Comparison of ENCODE assay signal across 27 cellular contexts in genomic region chr15:65165875-65166274, GRCh38. TPM values are rescaled to one million over a fixed set of nuclear protein-coding genes. Genes with fewer than 3 reads are reported as not detected.
"Had no signal": no experiment of that assay in that cellular context is flagged by ENCODE, and none has a peak within 500 bp of the region (broad histone marks: within the 10 kb centered on the region; RNA-seq: fewer than 3 reads in every experiment).

No MANE protein-coding gene starts in this region.

- H3K9me3 ChIP-seq: body of pancreas, Peyer's patch, SJCRH30 had no signal

- FAIRE-seq: bronchial epithelial cell had no signal

- H3K4me1 Mint-ChIP-seq: activated B cell treated with CpG ODN at 0.5 μM for 24 hours; activated CD4-positive, alpha-beta memory T cell treated with anti-CD3 and anti-CD28 coated beads, Interleukin-2, amount 10 ng/mL, durations not matched to agents 7 days and 5 days; activated naive CD4-positive, alpha-beta T cell treated with anti-CD3 and anti-CD28 coated beads, Interleukin-2, amount 10 ng/mL, durations not matched to agents 7 days and 5 days; activated T-helper 17 cell treated with anti-CD3 and anti-CD28 coated beads, Interleukin-2, amount 50 U/mL, for 72 hours had no signal

- H3K27me3 ChIP-seq: body of pancreas, Peyer's patch, SJCRH30 had no signal

- H3K27ac ChIP-seq: body of pancreas, Peyer's patch, RWPE1, SJCRH30 had no signal

- H3K4me3 Mint-ChIP-seq: activated B cell treated with CpG ODN at 0.5 μM for 24 hours; activated CD4-positive, alpha-beta memory T cell treated with anti-CD3 and anti-CD28 coated beads, Interleukin-2, amount 10 ng/mL, durations not matched to agents 7 days and 5 days; activated CD4-positive, alpha-beta T cell treated with anti-CD3 and anti-CD28 coated beads, Interleukin-2, amount 10 ng/mL, durations not matched to agents 7 days and 5 days; activated naive CD4-positive, alpha-beta T cell treated with anti-CD3 and anti-CD28 coated beads, Interleukin-2, amount 10 ng/mL, durations not matched to agents 7 days and 5 days; activated naive CD8-positive, alpha-beta T cell treated with anti-CD3 and anti-CD28 coated beads for 36 hours; activated T-helper 17 cell treated with anti-CD3 and anti-CD28 coated beads, Interleukin-2, amount 50 U/mL, for 72 hours; T-helper 1 cell treated with Interleukin-12 subunit alpha and Interleukin-12 subunit beta and Interleukin-4 antibody, amounts not matched to agents 30 μg/mL and 1 μg/mL, for 36 hours had no signal

- H3K4me3 ChIP-seq: body of pancreas, Peyer's patch, SJCRH30 had no signal

- H3K4me1 ChIP-seq: body of pancreas, Peyer's patch, SJCRH30 had no signal

- H3K27me3 Mint-ChIP-seq: activated B cell treated with CpG ODN at 0.5 μM for 24 hours; activated CD4-positive, alpha-beta memory T cell treated with anti-CD3 and anti-CD28 coated beads, Interleukin-2, amount 10 ng/mL, durations not matched to agents 7 days and 5 days; activated CD4-positive, alpha-beta T cell treated with anti-CD3 and anti-CD28 coated beads, Interleukin-2, amount 10 ng/mL, durations not matched to agents 7 days and 5 days; activated naive CD4-positive, alpha-beta T cell treated with anti-CD3 and anti-CD28 coated beads, Interleukin-2, amount 10 ng/mL, durations not matched to agents 7 days and 5 days; activated naive CD8-positive, alpha-beta T cell treated with anti-CD3 and anti-CD28 coated beads for 36 hours; activated T-helper 17 cell treated with anti-CD3 and anti-CD28 coated beads, Interleukin-2, amount 50 U/mL, for 72 hours had no signal

- DNase-seq: activated B cell treated with CpG ODN at 0.5 μM for 24 hours; activated CD4-positive, alpha-beta memory T cell treated with anti-CD3 and anti-CD28 coated beads, Interleukin-2, amount 10 ng/mL, durations not matched to agents 7 days and 5 days; activated CD4-positive, alpha-beta T cell treated with anti-CD3 and anti-CD28 coated beads for 1 hour; activated CD4-positive, alpha-beta T cell treated with anti-CD3 and anti-CD28 coated beads, Interleukin-2, amount 10 ng/mL, durations not matched to agents 7 days and 5 days; activated gamma-delta T cell; activated naive CD4-positive, alpha-beta T cell treated with anti-CD3 and anti-CD28 coated beads, Interleukin-2, amount 10 ng/mL, durations not matched to agents 7 days and 5 days; activated naive CD8-positive, alpha-beta T cell treated with anti-CD3 and anti-CD28 coated beads for 36 hours; activated T-cell treated with anti-CD3 and anti-CD28 coated beads for 4 hours; activated T-cell treated with anti-CD3 and anti-CD28 coated beads, Interleukin-2, amount 50 U/mL, for 48 hours; anterior cingulate cortex; body of pancreas; Karpas-422; MM.1S; NCI-H1105 treated with DMSO at 0.1 percent for 48 hours; NCI-H1436 treated with DMSO at 0.1 percent for 48 hours; NCI-H187; NCI-H2081 treated with DMSO at 0.1 percent for 48 hours; NCI-H446; NCI-H524; Peyer's patch; Right ventricle myocardium superior; SJCRH30 had no signal

- ATAC-seq: activated T-helper 17 cell treated with anti-CD3 and anti-CD28 coated beads, Interleukin-2, amount 50 U/mL, for 72 hours; body of pancreas; SK-N-SH treated with all-trans-retinoic acid at 6 μM for 48 hours had no signal

- H3K27ac Mint-ChIP-seq: activated B cell treated with CpG ODN at 0.5 μM for 24 hours; activated CD4-positive, alpha-beta memory T cell treated with anti-CD3 and anti-CD28 coated beads, Interleukin-2, amount 10 ng/mL, durations not matched to agents 7 days and 5 days; activated CD4-positive, alpha-beta T cell treated with anti-CD3 and anti-CD28 coated beads, Interleukin-2, amount 10 ng/mL, durations not matched to agents 7 days and 5 days; activated naive CD4-positive, alpha-beta T cell treated with anti-CD3 and anti-CD28 coated beads, Interleukin-2, amount 10 ng/mL, durations not matched to agents 7 days and 5 days; activated naive CD8-positive, alpha-beta T cell treated with anti-CD3 and anti-CD28 coated beads for 36 hours; activated T-helper 17 cell treated with anti-CD3 and anti-CD28 coated beads, Interleukin-2, amount 50 U/mL, for 72 hours; T-helper 1 cell treated with Interleukin-12 subunit alpha and Interleukin-12 subunit beta and Interleukin-4 antibody, amounts not matched to agents 30 μg/mL and 1 μg/mL, for 36 hours had no signal

- H3K9me3 Mint-ChIP-seq: activated B cell treated with CpG ODN at 0.5 μM for 24 hours; activated CD4-positive, alpha-beta memory T cell treated with anti-CD3 and anti-CD28 coated beads, Interleukin-2, amount 10 ng/mL, durations not matched to agents 7 days and 5 days; activated CD4-positive, alpha-beta T cell treated with anti-CD3 and anti-CD28 coated beads, Interleukin-2, amount 10 ng/mL, durations not matched to agents 7 days and 5 days; activated naive CD4-positive, alpha-beta T cell treated with anti-CD3 and anti-CD28 coated beads, Interleukin-2, amount 10 ng/mL, durations not matched to agents 7 days and 5 days; activated naive CD8-positive, alpha-beta T cell treated with anti-CD3 and anti-CD28 coated beads for 36 hours; activated T-helper 17 cell treated with anti-CD3 and anti-CD28 coated beads, Interleukin-2, amount 50 U/mL, for 72 hours; T-helper 1 cell treated with Interleukin-12 subunit alpha and Interleukin-12 subunit beta and Interleukin-4 antibody, amounts not matched to agents 30 μg/mL and 1 μg/mL, for 36 hours had no signal

RNA-seq across cellular contexts. Expression of gene CILP, which starts 45.4 kb away (rescaled TPM):
- total RNA-seq: activated CD4-positive, alpha-beta memory T cell treated with anti-CD3 and anti-CD28 coated beads, Interleukin-2, amount 10 ng/mL, durations not matched to agents 7 days and 5 days; activated naive CD8-positive, alpha-beta T cell treated with anti-CD3 and anti-CD28 coated beads for 36 hours; SJCRH30 had no signal
